Comparison of ENCODE assay signal across 9 cellular contexts in genomic region chr5:124980174-124980941, GRCh38.
A peak's percentile ranks its signal among the peaks of the same experiment; 100 is the strongest.
DNase-seq lines count a peak whose midpoint lies in the region; ATAC-seq and TF ChIP-seq lines count a peak whose summit lies in the region.
"Had no signal": no experiment of that assay in that cellular context is flagged by ENCODE, and none has a peak within 500 bp of the region (broad histone marks: within the 10 kb centered on the region; RNA-seq: fewer than 3 reads in every experiment).

No MANE protein-coding gene starts in this region.

- in situ Hi-C loops in transverse colon (cut with MboI; ENCODE audit: low pct_ligation_motif_present in 1 of 4, low pct_unique_long_range_greater_than_20kb in 1 of 4, low sequenced_read_pairs in 3 of 4), result no loop called here

- H3K9me3 ChIP-seq in transverse colon, result no peaks in the 10 kb centered on the region

- DNase-seq in NCI-H446 (lab: John Stamatoyannopoulos, UW) (peak; percentile 32 to 61), transverse colon (no peak)
- DNase-seq in natural killer cell treated with Interleukin-12 subunit alpha and Interleukin-12 subunit beta and Interleukin-15 and Interleukin-18, amount 100 ng/mL, for 72 hours (ENCODE audit: low spot score), result no peak
- no peak for DNase-seq in activated CD8-positive, alpha-beta memory T cell treated with anti-CD3 and anti-CD28 coated beads, Interleukin-2, amount 50 U/mL, for 4 hours
- DNase-seq in activated CD8-positive, alpha-beta T cell treated with anti-CD3 and anti-CD28 coated beads, Interleukin-2, amount 10 ng/mL, durations not matched to agents 7 days and 5 days, result no peak
- DNase-seq in stimulated activated CD4-positive, alpha-beta T cell treated with anti-CD3 and anti-CD28 coated beads, Interleukin-2, amount 100 ng/mL, for 48 hours, result no peak
- DNase-seq: dermis blood vessel endothelial cell had no signal

- no peaks in the 10 kb centered on the region for H3K9me3 Mint-ChIP-seq in natural killer cell treated with Interleukin-12 subunit alpha and Interleukin-12 subunit beta and Interleukin-15 and Interleukin-18, amount 100 ng/mL, for 72 hours
- peaks cover under 1% of the 10 kb centered on the region for H3K9me3 Mint-ChIP-seq in activated CD8-positive, alpha-beta T cell treated with anti-CD3 and anti-CD28 coated beads, Interleukin-2, amount 10 ng/mL, durations not matched to agents 7 days and 5 days (ENCODE audit: insufficient read depth)

- H3K36me3 ChIP-seq in transverse colon, result no peaks in the 10 kb centered on the region

- peaks cover 0 to 12% (median 2%) of the 10 kb centered on the region in 4 donors for H3K4me1 ChIP-seq in transverse colon

- no peaks in the 10 kb centered on the region for H3K36me3 Mint-ChIP-seq in natural killer cell treated with Interleukin-12 subunit alpha and Interleukin-12 subunit beta and Interleukin-15 and Interleukin-18, amount 100 ng/mL, for 72 hours
- no peaks in the 10 kb centered on the region for H3K36me3 Mint-ChIP-seq in activated CD8-positive, alpha-beta T cell treated with anti-CD3 and anti-CD28 coated beads, Interleukin-2, amount 10 ng/mL, durations not matched to agents 7 days and 5 days (ENCODE audit: low read depth)

- TF ChIP-seq EP300 in transverse colon (IDR thresholded peaks at IDR 0.05; ENCODE audit: low read depth), result no peak

- CTCF ChIA-PET in activated CD8-positive, alpha-beta T cell treated with anti-CD3 and anti-CD28 coated beads, Interleukin-2, amount 10 ng/mL, durations not matched to agents 7 days and 5 days (lab: Charles Lee), result no interaction called here

- H3K27me3 ChIP-seq in transverse colon, result no peaks in the 10 kb centered on the region

- no peak overlapping the region for H3K27ac ChIP-seq in transverse colon

- H3K27ac Mint-ChIP-seq in natural killer cell treated with Interleukin-12 subunit alpha and Interleukin-12 subunit beta and Interleukin-15 and Interleukin-18, amount 100 ng/mL, for 72 hours, result peak overlapping the region; percentile 29 to 85
- H3K27ac Mint-ChIP-seq in activated CD8-positive, alpha-beta T cell treated with anti-CD3 and anti-CD28 coated beads, Interleukin-2, amount 10 ng/mL, durations not matched to agents 7 days and 5 days, result no peak overlapping the region

- peaks cover 0 to 23% of the 10 kb centered on the region in 2 donors for H3K4me1 Mint-ChIP-seq in natural killer cell treated with Interleukin-12 subunit alpha and Interleukin-12 subunit beta and Interleukin-15 and Interleukin-18, amount 100 ng/mL, for 72 hours (ENCODE audit: low read depth in 2 of 2)
- H3K4me1 Mint-ChIP-seq in activated CD8-positive, alpha-beta T cell treated with anti-CD3 and anti-CD28 coated beads, Interleukin-2, amount 10 ng/mL, durations not matched to agents 7 days and 5 days (ENCODE audit: low read depth), result no peaks in the 10 kb centered on the region

- no peak overlapping the region for H3K4me3 Mint-ChIP-seq in natural killer cell treated with Interleukin-12 subunit alpha and Interleukin-12 subunit beta and Interleukin-15 and Interleukin-18, amount 100 ng/mL, for 72 hours
- H3K4me3 Mint-ChIP-seq in activated CD8-positive, alpha-beta T cell treated with anti-CD3 and anti-CD28 coated beads, Interleukin-2, amount 10 ng/mL, durations not matched to agents 7 days and 5 days, result no peak overlapping the region

- H3K4me3 ChIP-seq in transverse colon, result no peak overlapping the region

- WGBS in transverse colon (ENCODE audit: low coverage in 1 of 2), 2 donors, result 52 to 59% methylated on average over 7 to 8 of the region's 8 CpGs

- TF ChIP-seq POLR2A in transverse colon (IDR thresholded peaks at IDR 0.05), result no peak

- POLR2A ChIA-PET in activated CD8-positive, alpha-beta T cell treated with anti-CD3 and anti-CD28 coated beads, Interleukin-2, amount 10 ng/mL, durations not matched to agents 7 days and 5 days (lab: Charles Lee), result no interaction called here

- peak; percentile 93 for ATAC-seq in GM18873 (IDR thresholded peaks at IDR 0.05; ENCODE audit: low FRiP score, unreplicated experiment)
- ATAC-seq in HG02870 (IDR thresholded peaks at IDR 0.05; ENCODE audit: unreplicated experiment), result peak; percentile 84
- peak in 1 of 2 donors; percentile 62 for ATAC-seq in natural killer cell treated with Interleukin-12 subunit alpha and Interleukin-12 subunit beta and Interleukin-15 and Interleukin-18, amount 100 ng/mL, for 72 hours
- no peak for ATAC-seq in activated CD8-positive, alpha-beta T cell treated with anti-CD3 and anti-CD28 coated beads, Interleukin-2, amount 10 ng/mL, durations not matched to agents 7 days and 5 days

- intact Hi-C loops in transverse colon (cut with DNase I; ENCODE audit: low total_unique reads), result no loop called here

- TF ChIP-seq CTCF in transverse colon (IDR thresholded peaks at IDR 0.05), result no peak

- H3K27me3 Mint-ChIP-seq in natural killer cell treated with Interleukin-12 subunit alpha and Interleukin-12 subunit beta and Interleukin-15 and Interleukin-18, amount 100 ng/mL, for 72 hours, result no peaks in the 10 kb centered on the region
- no peaks in the 10 kb centered on the region for H3K27me3 Mint-ChIP-seq in activated CD8-positive, alpha-beta T cell treated with anti-CD3 and anti-CD28 coated beads, Interleukin-2, amount 10 ng/mL, durations not matched to agents 7 days and 5 days (ENCODE audit: low read depth)

Comparison
In these comparisons a context has a peak if more than half of its experiments do, and no peak if none do; other contexts are left out.
1. DNase-seq: peak in NCI-H446 (2 of 2); none in natural killer cell treated with Interleukin-12 subunit alpha and Interleukin-12 subunit beta and Interleukin-15 and Interleukin-18, amount 100 ng/mL, for 72 hours (single experiment), activated CD8-positive, alpha-beta memory T cell treated with anti-CD3 and anti-CD28 coated beads, Interleukin-2, amount 50 U/mL, for 4 hours (single experiment), activated CD8-positive, alpha-beta T cell treated with anti-CD3 and anti-CD28 coated beads, Interleukin-2, amount 10 ng/mL, durations not matched to agents 7 days and 5 days (single experiment), stimulated activated CD4-positive, alpha-beta T cell treated with anti-CD3 and anti-CD28 coated beads, Interleukin-2, amount 100 ng/mL, for 48 hours (0 of 2) and transverse colon (single experiment).